ENCODE assay signal across 21 cellular contexts in the genomic region with DNA sequence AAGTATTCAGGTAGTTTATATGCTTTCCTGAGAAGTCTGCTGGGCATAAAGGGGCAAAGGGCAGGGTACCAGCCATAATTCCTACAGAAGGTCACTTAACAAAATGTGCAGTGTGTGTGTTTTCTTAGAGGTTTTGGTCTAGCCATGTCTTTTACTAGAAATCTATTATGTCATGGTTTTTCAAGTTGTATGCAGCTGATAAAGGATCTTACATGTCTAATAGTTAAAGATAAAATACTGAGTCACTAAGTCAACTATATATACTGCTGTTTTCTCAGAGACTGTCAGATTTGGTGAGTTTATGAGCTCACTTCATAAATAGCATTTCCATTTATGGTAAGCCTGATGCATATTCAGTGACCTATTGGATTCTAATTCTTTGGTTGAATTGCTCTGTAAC. TPM values are rescaled to one million over a fixed set of nuclear protein-coding genes. Genes with fewer than 3 reads are reported as not detected.
A peak's percentile ranks its signal among the peaks of the same experiment; 100 is the strongest.
DNase-seq lines count a peak whose midpoint lies in the region; ATAC-seq, FAIRE-seq and TF ChIP-seq lines count a peak whose summit lies in the region.
"Had no signal": no experiment of that assay in that cellular context is flagged by ENCODE, and none has a peak within 500 bp of the region (broad histone marks: within the 10 kb centered on the region; RNA-seq: fewer than 3 reads in every experiment).

No MANE protein-coding gene starts in this region.

- peak overlapping the region; percentile 19 for H3K4me2 ChIP-seq in parathyroid adenoma (ENCODE audit: low read length)

- H3K9me3 ChIP-seq in parathyroid adenoma (ENCODE audit: control insufficient read depth, low read length): no peaks in the 10 kb centered on the region
- H3K9me3 ChIP-seq: heart right ventricle had no signal

- no peak for DNase-seq in activated CD8-positive, alpha-beta memory T cell treated with anti-CD3 and anti-CD28 coated beads, Interleukin-2, amount 10 ng/mL, durations not matched to agents 7 days and 5 days
- DNase-seq in activated CD8-positive, alpha-beta memory T cell treated with anti-CD3 and anti-CD28 coated beads for 24 hours: no peak
- DNase-seq in RCC 7860 (ENCODE audit: low spot score) (peak; percentile 36), dermis blood vessel endothelial cell (peak; percentile 18)
- DNase-seq: activated CD8-positive, alpha-beta memory T cell treated with anti-CD3 and anti-CD28 coated beads, Interleukin-2, amount 50 U/mL, for 4 hours; DMS79 treated with DMSO at 0.1 percent for 48 hours; endodermal cell; heart right ventricle; NCI-H1092 treated with DMSO at 0.1 percent for 48 hours; NCI-H446 treated with DMSO at 0.1 percent for 48 hours; occipital lobe; RPMI8226; stimulated activated CD4-positive, alpha-beta T cell treated with anti-CD3 and anti-CD28 coated beads, Interleukin-15, amount 100 ng/mL, for 24 hours; T1000 had no signal

- no peaks in the 10 kb centered on the region for H3K36me3 ChIP-seq in parathyroid adenoma (ENCODE audit: control insufficient read depth, insufficient read depth, low read length)

- no peak for FAIRE-seq in RCC 7860 (lab: Jason Lieb, UNC)

- H3K4me3 ChIP-seq in parathyroid adenoma (ENCODE audit: low read depth, low read length): no peak overlapping the region
- H3K4me3 ChIP-seq: heart right ventricle, lung had no signal

- no peak overlapping the region for H3K9ac ChIP-seq in parathyroid adenoma

- peaks cover 81% of the 10 kb centered on the region for H3K36me3 Mint-ChIP-seq in activated CD8-positive, alpha-beta memory T cell treated with anti-CD3 and anti-CD28 coated beads, Interleukin-2, amount 10 ng/mL, durations not matched to agents 7 days and 5 days

- CTCF ChIA-PET in activated CD8-positive, alpha-beta memory T cell treated with anti-CD3 and anti-CD28 coated beads, Interleukin-2, amount 10 ng/mL, durations not matched to agents 7 days and 5 days (lab: Charles Lee): interaction anchor here (0.7 to 9.3 kb wide), 7 partner anchors 8 to 113 kb away, joined by 3 to 93 read pairs (median 3); a partner anchor contains a TSS

- H3K27me3 ChIP-seq in parathyroid adenoma (ENCODE audit: control insufficient read depth, insufficient read depth, low read length): no peaks in the 10 kb centered on the region
- H3K27me3 ChIP-seq: heart right ventricle had no signal

- H3K79me2 ChIP-seq in parathyroid adenoma: no peaks in the 10 kb centered on the region

- H2AFZ ChIP-seq in parathyroid adenoma: no peak overlapping the region

- H3K27me3 Mint-ChIP-seq in activated CD8-positive, alpha-beta memory T cell treated with anti-CD3 and anti-CD28 coated beads, Interleukin-2, amount 10 ng/mL, durations not matched to agents 7 days and 5 days: no peaks in the 10 kb centered on the region

- no peak for TF ChIP-seq CTCF in parathyroid adenoma (IDR thresholded peaks at IDR 0.05)

- H3K27ac Mint-ChIP-seq in activated CD8-positive, alpha-beta memory T cell treated with anti-CD3 and anti-CD28 coated beads, Interleukin-2, amount 10 ng/mL, durations not matched to agents 7 days and 5 days: peak overlapping the region; percentile 47
- H3K27ac Mint-ChIP-seq: endodermal cell had no signal

- peaks cover 69% of the 10 kb centered on the region for H3K4me1 Mint-ChIP-seq in activated CD8-positive, alpha-beta memory T cell treated with anti-CD3 and anti-CD28 coated beads, Interleukin-2, amount 10 ng/mL, durations not matched to agents 7 days and 5 days
- H3K4me1 Mint-ChIP-seq: endodermal cell had no signal

- no peaks in the 10 kb centered on the region for H3K9me3 Mint-ChIP-seq in activated CD8-positive, alpha-beta memory T cell treated with anti-CD3 and anti-CD28 coated beads, Interleukin-2, amount 10 ng/mL, durations not matched to agents 7 days and 5 days (ENCODE audit: low read depth)
- H3K9me3 Mint-ChIP-seq: endodermal cell had no signal

- no peak for ATAC-seq in activated CD8-positive, alpha-beta memory T cell treated with anti-CD3 and anti-CD28 coated beads, Interleukin-2, amount 10 ng/mL, durations not matched to agents 7 days and 5 days
- ATAC-seq in HG02981 (IDR thresholded peaks at IDR 0.05; ENCODE audit: unreplicated experiment): no peak
- ATAC-seq in HG03175 (IDR thresholded peaks at IDR 0.05; ENCODE audit: unreplicated experiment): no peak
- ATAC-seq in GM21528 (IDR thresholded peaks at IDR 0.05; ENCODE audit: low FRiP score, unreplicated experiment): no peak
- ATAC-seq: heart right ventricle had no signal

- H3K27ac ChIP-seq in parathyroid adenoma: no peak overlapping the region

- peaks cover 10% of the 10 kb centered on the region for H3K4me1 ChIP-seq in parathyroid adenoma

- H3K4me3 Mint-ChIP-seq in activated CD8-positive, alpha-beta memory T cell treated with anti-CD3 and anti-CD28 coated beads, Interleukin-2, amount 10 ng/mL, durations not matched to agents 7 days and 5 days: no peak overlapping the region
- H3K4me3 Mint-ChIP-seq: endodermal cell had no signal

RNA-seq across cellular contexts. Expression of a gene that starts 7.7 kb away (rescaled TPM):
- total RNA-seq in activated CD8-positive, alpha-beta memory T cell treated with anti-CD3 and anti-CD28 coated beads, Interleukin-2, amount 10 ng/mL, durations not matched to agents 7 days and 5 days: 100 to 1,000 TPM; 117 to 129 TPM
- 12.8 and 30.2 TPM in 2 replicates for total RNA-seq in dermis blood vessel endothelial cell

RNA-seq across cellular contexts. Expression of a gene that starts 11.1 kb away (rescaled TPM):
- 1 to 10 TPM in 1 of 2 experiments, under 1 TPM in 1; 0.41 to 1.7 TPM for total RNA-seq in activated CD8-positive, alpha-beta memory T cell treated with anti-CD3 and anti-CD28 coated beads, Interleukin-2, amount 10 ng/mL, durations not matched to agents 7 days and 5 days
- 0.14 and 0.17 TPM in 2 replicates for total RNA-seq in dermis blood vessel endothelial cell
- total RNA-seq: HT1080 had no signal

RNA-seq across cellular contexts. Expression of a gene that starts 20.0 kb away (rescaled TPM):
- total RNA-seq in activated CD8-positive, alpha-beta memory T cell treated with anti-CD3 and anti-CD28 coated beads, Interleukin-2, amount 10 ng/mL, durations not matched to agents 7 days and 5 days: under 1 TPM; 0.09 TPM
- not detected in 2 replicates for total RNA-seq in dermis blood vessel endothelial cell
- total RNA-seq: H4, heart right ventricle, HT1080 had no signal

RNA-seq across cellular contexts. Expression of a gene that starts 32.6 kb away (rescaled TPM):
- 100 to 1,000 TPM; 335 to 436 TPM for total RNA-seq in activated CD8-positive, alpha-beta memory T cell treated with anti-CD3 and anti-CD28 coated beads, Interleukin-2, amount 10 ng/mL, durations not matched to agents 7 days and 5 days
- total RNA-seq in dermis blood vessel endothelial cell: 110 and 112 TPM in 2 replicates

Comparison
In these comparisons a context has a peak if more than half of its experiments do, and no peak if none do; other contexts are left out.
1. DNase-seq: peak in RCC 7860 (single experiment) and dermis blood vessel endothelial cell (single experiment); none in activated CD8-positive, alpha-beta memory T cell treated with anti-CD3 and anti-CD28 coated beads, Interleukin-2, amount 10 ng/mL, durations not matched to agents 7 days and 5 days (single experiment) and activated CD8-positive, alpha-beta memory T cell treated with anti-CD3 and anti-CD28 coated beads for 24 hours (single experiment).